ENCODE assay signal across 7 cellular contexts in the genomic region with DNA sequence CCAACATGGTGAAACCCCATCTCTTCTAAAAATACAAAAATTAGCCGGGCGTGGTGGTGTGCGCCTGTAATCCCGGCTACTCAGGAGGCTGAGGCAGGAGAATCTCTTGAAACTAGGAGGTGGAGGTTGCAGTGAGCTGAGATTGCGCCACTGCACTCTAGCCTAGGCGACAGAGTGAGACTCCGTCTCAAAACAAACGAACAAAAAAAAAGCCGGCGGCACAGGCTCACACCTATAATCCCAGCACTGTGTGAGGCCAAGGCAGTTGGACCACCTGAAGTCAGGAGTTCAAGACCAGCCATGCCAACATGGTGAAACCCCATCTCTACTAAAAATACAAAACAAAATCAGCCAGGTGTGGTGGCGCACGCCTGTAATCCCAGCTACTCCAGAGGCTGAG. TPM values are rescaled to one million over a fixed set of nuclear protein-coding genes. Genes with fewer than 3 reads are reported as not detected.
A peak's percentile ranks its signal among the peaks of the same experiment; 100 is the strongest.
DNase-seq lines count a peak whose midpoint lies in the region; ATAC-seq and TF ChIP-seq lines count a peak whose summit lies in the region.
"Not testable (repeated sequence)": the region's sequence is repeated elsewhere in the genome, so short reads cannot be mapped to it uniquely, and the experiment has no call there.

No MANE protein-coding gene starts in this region.

- not testable (repeated sequence) for H3K4me3 ChIP-seq in DND-41 (ENCODE audit: low read depth in 1 of 2, low read length in 2 of 2); SK-N-SH (ENCODE audit: low read depth in 2 of 2, low read length in 1 of 2); endodermal cell (ENCODE audit: low read length); skeletal muscle satellite cell (ENCODE audit: low read length)
- H3K4me3 ChIP-seq in adipocyte (ENCODE audit: low read length) (peak overlapping the region; percentile 98), neural cell (ENCODE audit: low read length) (peak overlapping the region; percentile 92)

- ATAC-seq in DND-41 (ENCODE audit: insufficient read depth, low read depth), result not testable (repeated sequence)

- not testable (repeated sequence) for DNase-seq in DND-41; HFFc6; SK-N-SH; adipocyte (ENCODE audit: low read depth); endodermal cell

- not testable (repeated sequence) for H2AFZ ChIP-seq in DND-41 (ENCODE audit: low read depth, low read length); SK-N-SH (ENCODE audit: low read depth); neural cell (ENCODE audit: low read depth, low read length)

- H3K4me1 Mint-ChIP-seq in HFFc6 (ENCODE audit: low read depth), result peaks cover 58% of the 10 kb centered on the region
- H3K4me1 Mint-ChIP-seq in endodermal cell, result peaks cover 37% of the 10 kb centered on the region

- not testable (repeated sequence) for TF ChIP-seq CTCF in DND-41 (IDR thresholded peaks at IDR 0.05; ENCODE audit: borderline replicate concordance, extremely low read depth, low read length, poor library complexity, severe bottlenecking); HFFc6 (IDR thresholded peaks at IDR 0.05); SK-N-SH (IDR thresholded peaks at IDR 0.05); endodermal cell (conservative IDR thresholded peaks at IDR 0.05); neural cell (IDR thresholded peaks at IDR 0.05; ENCODE audit: poor library complexity, severe bottlenecking)

- 0 out of 2 replicates have a peak overlapping the region, but pooled peaks have one; percentile 68 for H3K4me2 ChIP-seq in DND-41 (ENCODE audit: insufficient read depth, low read length)
- peak overlapping the region; percentile 77; the same call in 1 of the 2 replicates for H3K4me2 ChIP-seq in SK-N-SH
- H3K4me2 ChIP-seq in neural cell (ENCODE audit: low read length), result not testable (repeated sequence)
- peak overlapping the region; percentile 92 for H3K4me2 ChIP-seq in skeletal muscle satellite cell (ENCODE audit: low read length)

- not testable (repeated sequence) for H3K27me3 ChIP-seq in DND-41 (ENCODE audit: insufficient read depth, low read length, poor library complexity); SK-N-SH (ENCODE audit: insufficient read depth); adipocyte (replicated peaks; ENCODE audit: control insufficient read depth, insufficient read depth, low read length); endodermal cell (ENCODE audit: control insufficient read depth, insufficient read depth, low read length, poor library complexity, severe bottlenecking); neural cell (ENCODE audit: insufficient read depth, low read depth, low read length); skeletal muscle satellite cell (ENCODE audit: control insufficient read depth, insufficient read depth, low read length)

- not testable (repeated sequence) for H3K27ac ChIP-seq in DND-41 (ENCODE audit: low read length); neural cell (ENCODE audit: low read length)
- H3K27ac ChIP-seq in SK-N-SH (ENCODE audit: low read depth in 2 of 2, low read length in 1 of 2), result peak overlapping the region; percentile 64 to 92; a peak in 3 of 4 replicates
- peak overlapping the region; percentile 84 for H3K27ac ChIP-seq in endodermal cell (ENCODE audit: low read depth, low read length)

- not testable (repeated sequence) for H3K27me3 Mint-ChIP-seq in HFFc6 (ENCODE audit: insufficient read depth); endodermal cell (ENCODE audit: insufficient read depth)

- peaks cover 99% of the 10 kb centered on the region for H3K79me2 ChIP-seq in DND-41 (ENCODE audit: insufficient read depth, low read length)
- H3K79me2 ChIP-seq in SK-N-SH (ENCODE audit: insufficient read depth), result peaks cover 100% of the 10 kb centered on the region
- peaks cover 96% of the 10 kb centered on the region for H3K79me2 ChIP-seq in neural cell (replicated peaks; ENCODE audit: insufficient read depth, low read length)

- H3K36me3 ChIP-seq in DND-41 (ENCODE audit: insufficient read depth, low read length) (peaks cover 22% of the 10 kb centered on the region), SK-N-SH (replicated peaks in 1 of 2; ENCODE audit: control insufficient read depth in 1 of 2, insufficient read depth in 2 of 2, low read length in 1 of 2) (peaks cover 0 to 18% of the 10 kb centered on the region in 2 experiments), endodermal cell (ENCODE audit: control insufficient read depth, insufficient read depth, low read length) (peaks cover 16% of the 10 kb centered on the region)
- not testable (repeated sequence) for H3K36me3 ChIP-seq in adipocyte (ENCODE audit: control insufficient read depth, insufficient read depth, low read length, severe bottlenecking); neural cell (ENCODE audit: insufficient read depth, low read length); skeletal muscle satellite cell (ENCODE audit: insufficient read depth, low read length)

- peaks cover 64% of the 10 kb centered on the region for H4K20me1 ChIP-seq in DND-41 (ENCODE audit: insufficient read depth, low read length)
- H4K20me1 ChIP-seq in SK-N-SH (ENCODE audit: insufficient read depth), result peaks cover 88% of the 10 kb centered on the region
- H4K20me1 ChIP-seq in neural cell (ENCODE audit: insufficient read depth), result peaks cover 13% of the 10 kb centered on the region

- not testable (repeated sequence) for H3K9me3 ChIP-seq in DND-41 (ENCODE audit: insufficient read depth, low read length, severe bottlenecking); SK-N-SH; adipocyte (ENCODE audit: control insufficient read depth, low read length); endodermal cell (ENCODE audit: control insufficient read depth, low read length); neural cell (ENCODE audit: low read length); skeletal muscle satellite cell (replicated peaks; ENCODE audit: low read length)

- 95% methylated on average over 9 of the region's 12 CpGs for WGBS in SK-N-SH (ENCODE audit: low lambda C conversion rate)
- 85 to 93% methylated on average over 8 to 12 of the region's 12 CpGs for WGBS in endodermal cell (ENCODE audit: insufficient coverage in 1 of 2, insufficient read length in 1 of 2), 2 experiments

- H3K9me2 ChIP-seq in SK-N-SH; neural cell (ENCODE audit: insufficient read depth, low read length): not testable (repeated sequence)

- peaks cover 42% of the 10 kb centered on the region for H3F3A ChIP-seq in SK-N-SH (replicated peaks; ENCODE audit: insufficient read depth)
- not testable (repeated sequence) for H3F3A ChIP-seq in neural cell (ENCODE audit: insufficient read depth, low read length, poor library complexity, severe bottlenecking)

- TF ChIP-seq EP300 in SK-N-SH (IDR thresholded peaks at IDR 0.05; ENCODE audit: borderline replicate concordance in 1 of 2, low read depth in 1 of 2, low read length in 1 of 2); neural cell (conservative IDR thresholded peaks at IDR 0.05; ENCODE audit: poor library complexity, severe bottlenecking): not testable (repeated sequence)

- H3K9me3 Mint-ChIP-seq in HFFc6, endodermal cell: not testable (repeated sequence)

- CTCF ChIA-PET in SK-N-SH (lab: Yijun Ruan, JAX), result interaction anchor here (3.0 kb wide), 1 partner anchor 10 kb away, joined by 10 read pairs; no protein-coding TSS in a partner anchor

- POLR2A ChIA-PET in SK-N-SH (lab: Yijun Ruan, JAX), result interaction anchor here (0.6 to 1.1 kb wide), 2 partner anchors 76 to 107 kb away, joined by 3 to 4 read pairs; no protein-coding TSS in a partner anchor

- H3K4me3 Mint-ChIP-seq in HFFc6, result peak overlapping the region; percentile 100
- not testable (repeated sequence) for H3K4me3 Mint-ChIP-seq in endodermal cell

- H3K27ac Mint-ChIP-seq in HFFc6, result peak overlapping the region; percentile 70; the same call in 1 of the 2 replicates
- not testable (repeated sequence) for H3K27ac Mint-ChIP-seq in endodermal cell

- H3K4me1 ChIP-seq in DND-41 (ENCODE audit: insufficient read depth, low read length) (peaks cover 39% of the 10 kb centered on the region), SK-N-SH (ENCODE audit: control insufficient read depth in 1 of 2, insufficient read depth in 2 of 2, low read depth in 1 of 2, low read length in 1 of 2) (peaks cover 12 to 34% of the 10 kb centered on the region in 2 experiments), adipocyte (ENCODE audit: control insufficient read depth, insufficient read depth, low read length) (peaks cover 37% of the 10 kb centered on the region), skeletal muscle satellite cell (ENCODE audit: control insufficient read depth, insufficient read depth, low read length) (peaks cover 39% of the 10 kb centered on the region)
- H3K4me1 ChIP-seq in endodermal cell (ENCODE audit: control insufficient read depth, insufficient read depth, low read length), result not testable (repeated sequence)

- H3K36me3 Mint-ChIP-seq in HFFc6 (ENCODE audit: low read depth), result peaks cover 26% of the 10 kb centered on the region
- not testable (repeated sequence) for H3K36me3 Mint-ChIP-seq in endodermal cell (ENCODE audit: low read depth)

- H3K9ac ChIP-seq in DND-41 (ENCODE audit: low read depth, low read length); SK-N-SH; adipocyte (ENCODE audit: low read length); endodermal cell (ENCODE audit: extremely low read depth, low read length, poor library complexity, severe bottlenecking); neural cell (ENCODE audit: low read length); skeletal muscle satellite cell (ENCODE audit: low read depth, low read length): not testable (repeated sequence)

- TF ChIP-seq RAD21 in SK-N-SH (IDR thresholded peaks at IDR 0.05; ENCODE audit: low read length); neural cell (conservative IDR thresholded peaks at IDR 0.05): not testable (repeated sequence)

RNA-seq across cellular contexts. Expression of a gene that starts 5.2 kb away (rescaled TPM):
- 10 to 100 TPM; 47.0 to 63.1 (median 55.8) TPM for total RNA-seq in HFFc6 (2021; fragmentation: NEBNext Ultra II Directional; extraction: Animal tissue kit (Norgen Biotek cat#: 25700))
- 12.3 and 19.0 TPM in 2 replicates for polyA plus RNA-seq in SK-N-SH (2012; rRNA removed)
- polyA plus RNA-seq in SK-N-SH (2012; cell fraction: cytosol; rRNA removed), result 28.5 and 31.7 TPM in 2 replicates
- 22.4 and 25.4 TPM in 2 replicates for polyA plus RNA-seq in SK-N-SH (2012; cell fraction: nucleus; rRNA removed)
- total RNA-seq in endodermal cell, result 10 to 100 TPM; 70.4 to 73.5 TPM
- 78.6 TPM for polyA plus RNA-seq in endodermal cell (2013, experiment 1 of 2)
- 71.6 TPM for polyA plus RNA-seq in endodermal cell (2013, experiment 2 of 2)
- polyA plus RNA-seq in neural cell, result 79.3 and 82.8 TPM in 2 replicates
- 77.7 and 108 TPM in 2 replicates for polyA minus RNA-seq in neural cell
- total RNA-seq in skeletal muscle satellite cell (2012; rRNA removed), result 15.5 and 17.3 TPM in 2 replicates
